1 cellular context compared by ENCODE assay signal in the genomic region with DNA sequence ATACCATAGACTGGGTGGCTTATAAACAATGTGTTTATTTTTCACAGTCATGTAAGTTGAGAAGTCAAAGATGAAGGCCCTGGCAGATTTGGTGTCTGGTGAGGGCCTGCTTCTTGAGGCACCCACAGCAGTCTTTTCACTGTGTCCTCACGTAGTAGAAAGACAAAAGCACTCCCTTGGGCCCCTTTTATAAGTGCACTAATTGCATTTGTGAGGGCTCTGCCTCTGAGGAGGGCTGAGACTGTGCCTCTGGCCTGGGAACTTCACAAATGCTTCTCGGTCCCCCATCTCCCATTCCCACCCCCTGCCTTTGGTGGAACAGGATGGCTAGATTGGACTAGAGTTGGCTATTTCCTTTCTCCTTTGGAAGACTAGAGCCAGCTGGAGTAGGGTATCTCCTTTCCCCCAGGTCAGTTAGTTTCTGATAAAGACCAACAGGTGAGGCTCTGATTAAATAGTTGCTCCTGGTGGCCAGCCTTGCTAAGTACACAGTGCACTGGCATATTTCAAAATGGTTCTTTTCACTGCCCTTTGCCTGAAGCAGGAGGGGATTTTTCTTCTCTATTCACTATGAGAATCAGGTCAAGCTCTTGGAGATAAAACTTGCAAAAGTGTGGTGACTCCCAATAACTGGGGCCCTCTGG.
TF ChIP-seq lines count a peak whose summit lies in the region.

No MANE protein-coding gene starts in this region.

TF ChIP-seq in H1, 55 proteins besides CTCF, POLR2A, EP300 and RAD21:
- TF ChIP-seq CHD1 (IDR thresholded peaks at IDR 0.05; ENCODE audit: low read depth, low read length) (no peak), ATF3 (IDR thresholded peaks at IDR 0.05; ENCODE audit: insufficient read depth, low read depth, low read length) (no peak), POU5F1 (IDR thresholded peaks at IDR 0.05; ENCODE audit: low read depth, low read length) (no peak), EZH2 (IDR thresholded peaks at IDR 0.05; ENCODE audit: low read depth, low read length, severe bottlenecking) (no peak), SIX5 (IDR thresholded peaks at IDR 0.05; ENCODE audit: low read depth, low read length) (no peak), BCL11A (IDR thresholded peaks at IDR 0.05; ENCODE audit: low read depth in 2 of 2, low read length in 2 of 2) (no peak), YY1 (IDR thresholded peaks at IDR 0.05; ENCODE audit: low read depth, low read length) (no peak)
TF ChIP-seq in H1: peak in this region for 0.
